In genomic region chr19:16417660-16418596, GRCh38 we compare ENCODE assay signal across 8 cellular contexts. TPM values are rescaled to one million over a fixed set of nuclear protein-coding genes. Genes with fewer than 3 reads are reported as not detected.
DNase-seq lines count a peak whose midpoint lies in the region; ATAC-seq and TF ChIP-seq lines count a peak whose summit lies in the region.

No MANE protein-coding gene starts in this region.

- CTCF ChIA-PET in CD8-positive, alpha-beta T cell (lab: Charles Lee) = interaction anchor here (0.6 to 4.3 kb wide), 38 partner anchors 9 to 849 kb away, joined by 3 to 64 read pairs (median 4); partner anchors contain the start of gene FAM32A
- CTCF ChIA-PET in HCT116 (lab: Charles Lee) = no interaction called here

- TF ChIP-seq RAD21 in HCT116 (IDR thresholded peaks at IDR 0.05; ENCODE audit: low read depth) = peak; percentile 81

- no peak for TF ChIP-seq POLR2A in HCT116 (IDR thresholded peaks at IDR 0.05; ENCODE audit: borderline replicate concordance, extremely low read depth, insufficient read depth, insufficient read length)
- no peak for TF ChIP-seq POLR2A in prostate gland (IDR thresholded peaks at IDR 0.05)

- H3K9ac ChIP-seq in HCT116 (ENCODE audit: low read length) = no peak overlapping the region

- intact Hi-C loops in CD8-positive, alpha-beta T cell (cut with DNase I, micrococcal nuclease) = loop anchor here (1.0 to 2.0 kb wide), 7 partner anchors 31 to 789 kb away; partner anchors contain the start of gene FAM32A (in 1 of the 2)
- intact Hi-C loops in HCT116 (cut with micrococcal nuclease) = no loop called here
- intact Hi-C loops in Right ventricle myocardium inferior (cut with DNase I) = loop anchor here (10.0 kb wide), 1 partner anchor 173 kb away; no protein-coding TSS in a partner anchor
- intact Hi-C loops in prostate gland (cut with DNase I) = no loop called here

- no peaks in the 10 kb centered on the region for H3K9me3 ChIP-seq in CD8-positive, alpha-beta T cell (ENCODE audit: low read length)
- H3K9me3 ChIP-seq in HCT116 (ENCODE audit: control insufficient read depth in 1 of 2, insufficient read depth in 1 of 2, low read depth in 1 of 2, low read length in 2 of 2) = no peaks in the 10 kb centered on the region
- H3K9me3 ChIP-seq in prostate gland = no peaks in the 10 kb centered on the region

- no peaks in the 10 kb centered on the region for H3K79me2 ChIP-seq in HCT116 (ENCODE audit: insufficient read depth, low read length)

- WGBS in prostate gland = 52% methylated on average over 33 of the region's 33 CpGs

- peaks cover 9% of the 10 kb centered on the region for H3K4me1 Mint-ChIP-seq in CD8-positive, alpha-beta T cell (ENCODE audit: low read depth)

- no peak overlapping the region for H2AFZ ChIP-seq in HCT116 (ENCODE audit: low read depth, low read length, poor library complexity, severe bottlenecking)

- peaks cover 86% of the 10 kb centered on the region for H3K36me3 Mint-ChIP-seq in CD8-positive, alpha-beta T cell

- no peaks in the 10 kb centered on the region for H3K9me3 Mint-ChIP-seq in CD8-positive, alpha-beta T cell

- peak overlapping the region; percentile 32 for H3K27ac Mint-ChIP-seq in CD8-positive, alpha-beta T cell

- no TSS peak for BruUV-seq in HCT116 (replicated peaks; lab: Mats Ljungman, UMichigan)

- peak; percentile 99 for ATAC-seq in CD8-positive, alpha-beta T cell
- ATAC-seq in HCT116 (peak; percentile 97), SK-N-SH treated with all-trans-retinoic acid at 6 μM for 48 hours (peak; percentile 88), Right ventricle myocardium inferior (peak; percentile 76), HG02642 (IDR thresholded peaks at IDR 0.05; ENCODE audit: poor library complexity, unreplicated experiment) (no peak), GM18861 (IDR thresholded peaks at IDR 0.05; ENCODE audit: unreplicated experiment) (no peak)

- H3K9me2 ChIP-seq in HCT116 (ENCODE audit: insufficient read depth) = no peaks in the 10 kb centered on the region

- no peak overlapping the region for H3K4me2 ChIP-seq in HCT116 (ENCODE audit: low read length)

- H3K4me3 Mint-ChIP-seq in CD8-positive, alpha-beta T cell = no peak overlapping the region

- H3K4me1 ChIP-seq in CD8-positive, alpha-beta T cell (ENCODE audit: insufficient read depth, low read length) = peaks cover 6% of the 10 kb centered on the region
- H3K4me1 ChIP-seq in HCT116 (ENCODE audit: control insufficient read depth in 1 of 2, insufficient read depth in 2 of 2, low read length in 2 of 2) (0 out of 4 replicates have a peak, but pooled peaks cover 0 to 5% of the 10 kb centered on the region in 2 experiments), prostate gland (replicated peaks) (no peaks in the 10 kb centered on the region)

- H3K27me3 ChIP-seq in CD8-positive, alpha-beta T cell (ENCODE audit: insufficient read depth, low read length) = no peaks in the 10 kb centered on the region
- no peaks in the 10 kb centered on the region for H3K27me3 ChIP-seq in HCT116 (ENCODE audit: insufficient read depth, low read length)
- no peaks in the 10 kb centered on the region for H3K27me3 ChIP-seq in prostate gland (replicated peaks; ENCODE audit: insufficient read depth)

- no peaks in the 10 kb centered on the region; the same call in 1 of the 2 replicates for H4K20me1 ChIP-seq in HCT116 (ENCODE audit: insufficient read depth)

- H3K4me3 ChIP-seq in CD8-positive, alpha-beta T cell (ENCODE audit: low read depth, low read length) = no peak overlapping the region
- H3K4me3 ChIP-seq in HCT116 (replicated peaks in 1 of 2; ENCODE audit: low read depth in 1 of 2, low read length in 2 of 2) (no peak overlapping the region), prostate gland (no peak overlapping the region)

- RAD21 ChIA-PET in HCT116 (lab: Charles Lee; ENCODE audit: low non-redundant PET in 1 of 2, low total read pairs in 2 of 2, uncharacterized antibody in 2 of 2, unreplicated experiment in 2 of 2) = no interaction called here

- POLR2A ChIA-PET in CD8-positive, alpha-beta T cell (lab: Charles Lee) = interaction anchor here (1.0 kb wide), 1 partner anchor 87 kb away, joined by 4 read pairs; no protein-coding TSS in a partner anchor
- POLR2A ChIA-PET in HCT116 (lab: Charles Lee) = no interaction called here

- H3K27me3 Mint-ChIP-seq in CD8-positive, alpha-beta T cell (ENCODE audit: low read depth) = no peaks in the 10 kb centered on the region

- TF ChIP-seq CTCF in CD8-positive, alpha-beta T cell (IDR thresholded peaks at IDR 0.05) = peak; percentile 74
- TF ChIP-seq CTCF in HCT116 (IDR thresholded peaks at IDR 0.05 in 2 of 3, conservative IDR thresholded peaks at IDR 0.05 in 1 of 3; ENCODE audit: borderline replicate concordance in 1 of 3, insufficient read depth in 1 of 3, low read depth in 2 of 3, low read length in 2 of 3) = peak; percentile 67 to 87 (median 84)
- TF ChIP-seq CTCF in prostate gland (IDR thresholded peaks at IDR 0.05) = peak; percentile 67 to 89 (median 82)

- peak; percentile 54 to 82 (median 68) for DNase-seq in CD8-positive, alpha-beta T cell
- peak; percentile 35 for DNase-seq in HCT116 (ENCODE audit: low read depth, low spot score)
- DNase-seq in activated naive CD4-positive, alpha-beta T cell (lab: John Stamatoyannopoulos, UW) = peak; percentile 28 to 60 (median 52)
- DNase-seq in Right ventricle myocardium inferior (ENCODE audit: missing footprints) = peak; percentile 86
- DNase-seq in prostate gland (ENCODE audit: low spot score) = peak; percentile 49

- peaks cover 25% of the 10 kb centered on the region for H3K36me3 ChIP-seq in CD8-positive, alpha-beta T cell (ENCODE audit: insufficient read depth, low read length)
- peaks cover 5 to 24% of the 10 kb centered on the region in 2 experiments; a peak in 3 of 4 replicates for H3K36me3 ChIP-seq in HCT116 (ENCODE audit: control insufficient read depth in 1 of 2, insufficient read depth in 2 of 2, low read length in 2 of 2)
- H3K36me3 ChIP-seq in prostate gland = peaks cover 7 to 22% of the 10 kb centered on the region in 2 donors

- H3K27ac ChIP-seq in CD8-positive, alpha-beta T cell (ENCODE audit: low read depth, low read length) = no peak overlapping the region
- H3K27ac ChIP-seq in HCT116 (ENCODE audit: low read depth, low read length) (no peak overlapping the region), prostate gland (no peak overlapping the region)

TF ChIP-seq in HCT116, 20 proteins besides CTCF, POLR2A, EP300 and RAD21 (continues in another document):
- TF ChIP-seq JUND (IDR thresholded peaks at IDR 0.05) (no peak), REST (IDR thresholded peaks at IDR 0.05; ENCODE audit: low read depth) (no peak), ZFX (IDR thresholded peaks at IDR 0.05) (no peak), EZH2phosphoT487 (IDR thresholded peaks at IDR 0.05; ENCODE audit: borderline replicate concordance) (no peak)

TF ChIP-seq in SK-N-SH treated with all-trans-retinoic acid at 6 μM for 48 hours, 23 proteins besides CTCF, POLR2A, EP300 and RAD21 (continues in another document):
- no peak for TF ChIP-seq CSRNP3 (CRISPR knock-in tag; IDR thresholded peaks at IDR 0.05)
- no peak for TF ChIP-seq PPARA (CRISPR knock-in tag; IDR thresholded peaks at IDR 0.05; ENCODE audit: borderline replicate concordance)
- no peak for TF ChIP-seq ZFP30 (CRISPR knock-in tag; IDR thresholded peaks at IDR 0.05)
- no peak for TF ChIP-seq CREB5 (CRISPR knock-in tag; IDR thresholded peaks at IDR 0.05; ENCODE audit: low read depth)
- TF ChIP-seq GLIS3 (CRISPR knock-in tag; IDR thresholded peaks at IDR 0.05) = no peak
- TF ChIP-seq ESRRG (CRISPR knock-in tag; IDR thresholded peaks at IDR 0.05) = no peak
- TF ChIP-seq BACH2 (CRISPR knock-in tag; IDR thresholded peaks at IDR 0.05; ENCODE audit: borderline replicate concordance) = no peak
- TF ChIP-seq RARB (CRISPR knock-in tag; IDR thresholded peaks at IDR 0.05) = no peak
- no peak for TF ChIP-seq POU6F1 (CRISPR knock-in tag; IDR thresholded peaks at IDR 0.05; ENCODE audit: borderline replicate concordance, low read depth)
- no peak for TF ChIP-seq OSR1 (CRISPR knock-in tag; IDR thresholded peaks at IDR 0.05)
- no peak for TF ChIP-seq CSDC2 (CRISPR knock-in tag; IDR thresholded peaks at IDR 0.05)

RNA-seq across cellular contexts. Expression of gene EPS15L1, which starts 53.8 kb away (rescaled TPM):
- 10 to 100 TPM; 23.4 to 25.3 TPM for total RNA-seq in CD8-positive, alpha-beta T cell
- total RNA-seq in HCT116 (2021; ENCODE audit: unreplicated experiment) (37.7 TPM), Right ventricle myocardium inferior (64.7 TPM), prostate gland (10 to 100 TPM; 18.4 to 30.4 TPM)
- 29.6 and 31.2 TPM in 2 replicates for polyA plus RNA-seq in HCT116 (2012)

Comparison
In these comparisons a context has a peak if more than half of its experiments do, and no peak if none do; other contexts are left out.
1. ATAC-seq: peak in CD8-positive, alpha-beta T cell (single experiment), HCT116 (single experiment), SK-N-SH treated with all-trans-retinoic acid at 6 μM for 48 hours (single experiment) and Right ventricle myocardium inferior (single experiment); none in HG02642 (single experiment) and GM18861 (single experiment).
2. DNase-seq: peak in every context shown above with its lines; median percentile 86 in Right ventricle myocardium inferior; 68 in CD8-positive, alpha-beta T cell; 52 in activated naive CD4-positive, alpha-beta T cell; 49 in prostate gland; 35 in HCT116.
3. intact Hi-C loops: an anchor here in CD8-positive, alpha-beta T cell (1.0 to 2.0 kb wide) and Right ventricle myocardium inferior (10.0 kb wide); none called in HCT116 and prostate gland.
4. Peak in every context shown above with its lines, with median percentiles within 50 percentile points of each other: CTCF ChIP-seq.